ENCODE assay signal across 1 cellular context in the genomic region with DNA sequence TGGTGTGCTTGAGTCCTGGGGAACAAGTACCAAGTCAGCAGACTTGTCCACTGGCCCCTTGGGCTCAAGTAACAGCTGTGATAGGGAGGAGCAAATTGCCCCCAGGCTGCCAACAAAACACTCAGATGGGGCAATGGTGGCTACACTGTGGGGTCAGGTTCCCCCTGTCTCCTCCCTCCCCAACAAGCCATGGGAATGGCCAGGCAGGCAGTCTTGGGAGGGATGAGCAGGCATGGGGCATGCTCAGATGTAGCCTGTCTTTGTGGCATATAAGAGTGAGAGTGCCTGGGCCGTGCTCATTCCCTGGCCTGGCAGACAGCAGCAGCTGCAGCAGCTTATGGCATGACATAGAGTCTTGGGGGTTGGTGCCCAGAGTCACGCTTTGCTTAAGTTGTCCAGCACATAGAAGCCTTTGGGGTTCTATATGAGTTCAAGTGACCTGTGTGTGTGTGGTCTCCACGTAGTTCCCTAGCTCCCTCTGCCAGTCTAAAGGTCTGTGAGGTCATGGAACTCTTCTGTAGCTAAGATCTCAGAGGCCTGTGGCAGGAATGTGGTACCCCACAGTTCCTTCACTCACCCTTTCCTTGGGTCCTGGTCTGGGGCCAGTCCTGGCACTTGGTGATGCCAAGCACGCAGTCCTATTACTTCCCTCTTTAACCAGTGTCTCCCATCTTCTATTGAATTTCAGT.
TF ChIP-seq lines count a peak whose summit lies in the region.

No MANE protein-coding gene starts in this region.

TF ChIP-seq in WTC11, 78 proteins besides CTCF, POLR2A, EP300 and RAD21:
- TF ChIP-seq NFATC4 (CRISPR knock-in tag; IDR thresholded peaks at IDR 0.05) (no peak), MAX (CRISPR knock-in tag; IDR thresholded peaks at IDR 0.05) (no peak), SP1 (CRISPR knock-in tag; conservative IDR thresholded peaks at IDR 0.05) (no peak), NFE2L1 (CRISPR knock-in tag; IDR thresholded peaks at IDR 0.05) (no peak), CREM (CRISPR knock-in tag; IDR thresholded peaks at IDR 0.05) (no peak), SMAD4 (CRISPR knock-in tag; IDR thresholded peaks at IDR 0.05) (no peak), ZNF671 (CRISPR knock-in tag; IDR thresholded peaks at IDR 0.05) (no peak), E2F1 (CRISPR knock-in tag; IDR thresholded peaks at IDR 0.05) (no peak), CDX4 (CRISPR knock-in tag; IDR thresholded peaks at IDR 0.05; ENCODE audit: borderline replicate concordance) (no peak), E2F4 (CRISPR knock-in tag; IDR thresholded peaks at IDR 0.05; ENCODE audit: borderline replicate concordance, low read depth) (no peak), ZNF423 (CRISPR knock-in tag; IDR thresholded peaks at IDR 0.05) (no peak), CREB1 (CRISPR knock-in tag; IDR thresholded peaks at IDR 0.05) (no peak), ZNF232 (CRISPR knock-in tag; IDR thresholded peaks at IDR 0.05) (no peak)
- TF ChIP-seq, protein P1, sequence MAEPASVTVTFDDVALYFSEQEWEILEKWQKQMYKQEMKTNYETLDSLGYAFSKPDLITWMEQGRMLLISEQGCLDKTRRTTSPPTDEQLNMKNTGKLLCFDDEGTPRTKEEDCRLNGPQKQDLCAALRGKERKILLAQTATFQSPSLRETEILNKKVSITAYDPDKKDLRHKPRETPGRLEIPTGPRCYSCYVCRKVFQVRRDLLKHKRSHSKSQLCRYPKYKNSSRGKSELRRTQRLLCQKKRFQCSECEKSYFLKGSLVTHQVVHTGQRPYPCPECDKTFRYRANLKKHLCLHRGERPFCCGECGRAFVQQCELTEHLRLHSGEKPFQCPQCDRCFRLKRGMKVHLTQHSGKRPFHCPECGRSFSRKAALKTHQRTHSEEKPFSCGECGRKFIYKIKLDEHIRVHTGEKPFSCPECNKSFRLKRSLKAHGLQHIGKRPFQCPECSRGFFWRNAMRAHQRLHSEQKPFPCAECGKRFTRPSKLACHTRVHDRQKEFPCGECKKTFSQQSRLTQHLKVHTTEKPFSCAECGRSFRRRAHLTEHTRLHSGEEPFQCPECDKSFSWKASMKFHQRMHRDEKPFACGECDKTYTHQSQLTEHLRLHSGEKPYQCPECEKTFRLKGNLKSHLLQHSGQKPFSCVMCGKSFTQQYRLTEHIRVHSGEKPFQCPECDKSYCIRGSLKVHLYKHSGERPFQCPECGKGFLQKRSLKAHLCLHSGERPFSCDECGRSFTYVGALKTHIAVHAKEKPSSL (CRISPR knock-in tag; conservative IDR thresholded peaks at IDR 0.05) = no peak
- TF ChIP-seq, protein P2, sequence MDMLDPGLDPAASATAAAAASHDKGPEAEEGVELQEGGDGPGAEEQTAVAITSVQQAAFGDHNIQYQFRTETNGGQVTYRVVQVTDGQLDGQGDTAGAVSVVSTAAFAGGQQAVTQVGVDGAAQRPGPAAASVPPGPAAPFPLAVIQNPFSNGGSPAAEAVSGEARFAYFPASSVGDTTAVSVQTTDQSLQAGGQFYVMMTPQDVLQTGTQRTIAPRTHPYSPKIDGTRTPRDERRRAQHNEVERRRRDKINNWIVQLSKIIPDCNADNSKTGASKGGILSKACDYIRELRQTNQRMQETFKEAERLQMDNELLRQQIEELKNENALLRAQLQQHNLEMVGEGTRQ (CRISPR knock-in tag; IDR thresholded peaks at IDR 0.05) = no peak
- TF ChIP-seq, protein P3, sequence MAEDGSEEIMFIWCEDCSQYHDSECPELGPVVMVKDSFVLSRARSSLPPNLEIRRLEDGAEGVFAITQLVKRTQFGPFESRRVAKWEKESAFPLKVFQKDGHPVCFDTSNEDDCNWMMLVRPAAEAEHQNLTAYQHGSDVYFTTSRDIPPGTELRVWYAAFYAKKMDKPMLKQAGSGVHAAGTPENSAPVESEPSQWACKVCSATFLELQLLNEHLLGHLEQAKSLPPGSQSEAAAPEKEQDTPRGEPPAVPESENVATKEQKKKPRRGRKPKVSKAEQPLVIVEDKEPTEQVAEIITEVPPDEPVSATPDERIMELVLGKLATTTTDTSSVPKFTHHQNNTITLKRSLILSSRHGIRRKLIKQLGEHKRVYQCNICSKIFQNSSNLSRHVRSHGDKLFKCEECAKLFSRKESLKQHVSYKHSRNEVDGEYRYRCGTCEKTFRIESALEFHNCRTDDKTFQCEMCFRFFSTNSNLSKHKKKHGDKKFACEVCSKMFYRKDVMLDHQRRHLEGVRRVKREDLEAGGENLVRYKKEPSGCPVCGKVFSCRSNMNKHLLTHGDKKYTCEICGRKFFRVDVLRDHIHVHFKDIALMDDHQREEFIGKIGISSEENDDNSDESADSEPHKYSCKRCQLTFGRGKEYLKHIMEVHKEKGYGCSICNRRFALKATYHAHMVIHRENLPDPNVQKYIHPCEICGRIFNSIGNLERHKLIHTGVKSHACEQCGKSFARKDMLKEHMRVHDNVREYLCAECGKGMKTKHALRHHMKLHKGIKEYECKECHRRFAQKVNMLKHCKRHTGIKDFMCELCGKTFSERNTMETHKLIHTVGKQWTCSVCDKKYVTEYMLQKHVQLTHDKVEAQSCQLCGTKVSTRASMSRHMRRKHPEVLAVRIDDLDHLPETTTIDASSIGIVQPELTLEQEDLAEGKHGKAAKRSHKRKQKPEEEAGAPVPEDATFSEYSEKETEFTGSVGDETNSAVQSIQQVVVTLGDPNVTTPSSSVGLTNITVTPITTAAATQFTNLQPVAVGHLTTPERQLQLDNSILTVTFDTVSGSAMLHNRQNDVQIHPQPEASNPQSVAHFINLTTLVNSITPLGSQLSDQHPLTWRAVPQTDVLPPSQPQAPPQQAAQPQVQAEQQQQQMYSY (CRISPR knock-in tag; IDR thresholded peaks at IDR 0.05) = no peak
